14 cellular contexts compared by ENCODE assay signal in genomic region chr3:42369832-42370231, GRCh38. TPM values are rescaled to one million over a fixed set of nuclear protein-coding genes. Genes with fewer than 3 reads are reported as not detected.
DNase-seq lines count a peak whose midpoint lies in the region; ATAC-seq and TF ChIP-seq lines count a peak whose summit lies in the region.
"Had no signal": no experiment of that assay in that cellular context is flagged by ENCODE, and none has a peak within 500 bp of the region (broad histone marks: within the 10 kb centered on the region; RNA-seq: fewer than 3 reads in every experiment).

No MANE protein-coding gene starts in this region.

- H3K4me1 ChIP-seq in mesodermal cell (ENCODE audit: control insufficient read depth, insufficient read depth, low read length, poor library complexity, severe bottlenecking): no peaks in the 10 kb centered on the region

- TF ChIP-seq CTCF in brain (conservative IDR thresholded peaks at IDR 0.05): no peak

- H3K4me3 ChIP-seq in mesodermal cell (ENCODE audit: extremely low read depth, insufficient read depth, low read length, poor library complexity, severe bottlenecking): no peak overlapping the region
- H3K4me3 ChIP-seq: K562 had no signal

- peak overlapping the region in 3 of 5 experiments; percentile 85 to 89 (median 87) for H3K27ac Mint-ChIP-seq in brain

- DNase-seq in iPS DF 19.7 (ENCODE audit: low read depth, low spot score) (peak; percentile 42), NCI-H1694 treated with DMSO at 0.1 percent for 48 hours (lab: John Stamatoyannopoulos, UW) (no peak), left ventricle myocardium superior (no peak), foreskin melanocyte (no peak)
- DNase-seq: DMS153, NCI-H187 treated with DMSO at 0.1 percent for 48 hours, NCI-H446, SHP77 treated with DMSO at 0.1 percent for 48 hours had no signal

- peaks cover 31% of the 10 kb centered on the region for H3K4me1 Mint-ChIP-seq in brain

- H3K9me3 ChIP-seq in mesodermal cell (ENCODE audit: control insufficient read depth, low read length): no peaks in the 10 kb centered on the region

- no peak overlapping the region for H3K4me3 Mint-ChIP-seq in brain

- H3K27me3 Mint-ChIP-seq in brain: peaks cover 6% of the 10 kb centered on the region

- H3K9me3 Mint-ChIP-seq in brain: peaks cover 0 to 10% (median 4%) of the 10 kb centered on the region in 5 experiments

- H3K27ac ChIP-seq in mesodermal cell (ENCODE audit: low read depth, low read length, severe bottlenecking): peak overlapping the region; percentile 16

- ATAC-seq in left ventricle myocardium superior (no peak), HG03457 (IDR thresholded peaks at IDR 0.05; ENCODE audit: unreplicated experiment) (no peak)
- ATAC-seq: K562 had no signal

- intact Hi-C loops in left ventricle myocardium superior (cut with micrococcal nuclease): no loop called here

- H3K36me3 ChIP-seq in mesodermal cell (ENCODE audit: control insufficient read depth, insufficient read depth, low read length): no peaks in the 10 kb centered on the region

- H3K36me3 Mint-ChIP-seq in brain: no peaks in the 10 kb centered on the region

- 0 to 60% methylated on average over 1 of the region's 4 CpGs for WGBS in mesodermal cell (ENCODE audit: insufficient coverage in 2 of 2), 2 experiments

RNA-seq across cellular contexts. Expression of gene LYZL4, which starts 40.6 kb away (rescaled TPM):
- polyA plus RNA-seq in brain (ENCODE audit: insufficient read depth, low read depth, low replicate concordance): not detected
- polyA plus RNA-seq in mesodermal cell (2013, experiment 1 of 2): not detected
- polyA plus RNA-seq in mesodermal cell (2013, experiment 2 of 2): not detected
- total RNA-seq in left ventricle myocardium superior: not detected
- total RNA-seq: H4, K562, OCI-LY7 had no signal
- polyA plus RNA-seq: K562 had no signal
